Comparison of ENCODE assay signal across 1 cellular context in the genomic region with DNA sequence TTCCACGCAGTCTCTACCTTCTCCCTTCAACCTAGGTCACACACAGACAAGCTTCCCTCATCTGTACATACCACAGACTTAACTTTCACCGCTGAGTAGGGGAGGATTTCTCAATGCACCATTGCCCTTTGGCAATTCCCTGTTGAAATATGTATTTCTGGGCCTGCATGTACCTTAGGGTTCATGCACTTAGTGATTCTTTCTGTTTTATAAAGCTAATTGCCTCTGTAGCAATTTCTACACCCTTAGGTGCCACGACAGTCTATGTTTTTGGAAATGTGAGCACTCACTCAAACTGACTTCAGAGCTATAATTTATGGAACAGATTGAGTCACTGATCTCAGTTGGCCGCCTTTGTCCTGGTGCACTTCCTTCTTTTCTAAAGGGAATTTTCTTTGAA.
TF ChIP-seq lines count a peak whose summit lies in the region.

No MANE protein-coding gene starts in this region.

TF ChIP-seq in GM23338, 12 proteins besides CTCF, POLR2A, EP300 and RAD21 (continued from another document):
- TF ChIP-seq, protein P1, sequence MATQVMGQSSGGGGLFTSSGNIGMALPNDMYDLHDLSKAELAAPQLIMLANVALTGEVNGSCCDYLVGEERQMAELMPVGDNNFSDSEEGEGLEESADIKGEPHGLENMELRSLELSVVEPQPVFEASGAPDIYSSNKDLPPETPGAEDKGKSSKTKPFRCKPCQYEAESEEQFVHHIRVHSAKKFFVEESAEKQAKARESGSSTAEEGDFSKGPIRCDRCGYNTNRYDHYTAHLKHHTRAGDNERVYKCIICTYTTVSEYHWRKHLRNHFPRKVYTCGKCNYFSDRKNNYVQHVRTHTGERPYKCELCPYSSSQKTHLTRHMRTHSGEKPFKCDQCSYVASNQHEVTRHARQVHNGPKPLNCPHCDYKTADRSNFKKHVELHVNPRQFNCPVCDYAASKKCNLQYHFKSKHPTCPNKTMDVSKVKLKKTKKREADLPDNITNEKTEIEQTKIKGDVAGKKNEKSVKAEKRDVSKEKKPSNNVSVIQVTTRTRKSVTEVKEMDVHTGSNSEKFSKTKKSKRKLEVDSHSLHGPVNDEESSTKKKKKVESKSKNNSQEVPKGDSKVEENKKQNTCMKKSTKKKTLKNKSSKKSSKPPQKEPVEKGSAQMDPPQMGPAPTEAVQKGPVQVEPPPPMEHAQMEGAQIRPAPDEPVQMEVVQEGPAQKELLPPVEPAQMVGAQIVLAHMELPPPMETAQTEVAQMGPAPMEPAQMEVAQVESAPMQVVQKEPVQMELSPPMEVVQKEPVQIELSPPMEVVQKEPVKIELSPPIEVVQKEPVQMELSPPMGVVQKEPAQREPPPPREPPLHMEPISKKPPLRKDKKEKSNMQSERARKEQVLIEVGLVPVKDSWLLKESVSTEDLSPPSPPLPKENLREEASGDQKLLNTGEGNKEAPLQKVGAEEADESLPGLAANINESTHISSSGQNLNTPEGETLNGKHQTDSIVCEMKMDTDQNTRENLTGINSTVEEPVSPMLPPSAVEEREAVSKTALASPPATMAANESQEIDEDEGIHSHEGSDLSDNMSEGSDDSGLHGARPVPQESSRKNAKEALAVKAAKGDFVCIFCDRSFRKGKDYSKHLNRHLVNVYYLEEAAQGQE (IDR thresholded peaks at IDR 0.05; ENCODE audit: unreplicated experiment), result no peak
- TF ChIP-seq, protein P2, sequence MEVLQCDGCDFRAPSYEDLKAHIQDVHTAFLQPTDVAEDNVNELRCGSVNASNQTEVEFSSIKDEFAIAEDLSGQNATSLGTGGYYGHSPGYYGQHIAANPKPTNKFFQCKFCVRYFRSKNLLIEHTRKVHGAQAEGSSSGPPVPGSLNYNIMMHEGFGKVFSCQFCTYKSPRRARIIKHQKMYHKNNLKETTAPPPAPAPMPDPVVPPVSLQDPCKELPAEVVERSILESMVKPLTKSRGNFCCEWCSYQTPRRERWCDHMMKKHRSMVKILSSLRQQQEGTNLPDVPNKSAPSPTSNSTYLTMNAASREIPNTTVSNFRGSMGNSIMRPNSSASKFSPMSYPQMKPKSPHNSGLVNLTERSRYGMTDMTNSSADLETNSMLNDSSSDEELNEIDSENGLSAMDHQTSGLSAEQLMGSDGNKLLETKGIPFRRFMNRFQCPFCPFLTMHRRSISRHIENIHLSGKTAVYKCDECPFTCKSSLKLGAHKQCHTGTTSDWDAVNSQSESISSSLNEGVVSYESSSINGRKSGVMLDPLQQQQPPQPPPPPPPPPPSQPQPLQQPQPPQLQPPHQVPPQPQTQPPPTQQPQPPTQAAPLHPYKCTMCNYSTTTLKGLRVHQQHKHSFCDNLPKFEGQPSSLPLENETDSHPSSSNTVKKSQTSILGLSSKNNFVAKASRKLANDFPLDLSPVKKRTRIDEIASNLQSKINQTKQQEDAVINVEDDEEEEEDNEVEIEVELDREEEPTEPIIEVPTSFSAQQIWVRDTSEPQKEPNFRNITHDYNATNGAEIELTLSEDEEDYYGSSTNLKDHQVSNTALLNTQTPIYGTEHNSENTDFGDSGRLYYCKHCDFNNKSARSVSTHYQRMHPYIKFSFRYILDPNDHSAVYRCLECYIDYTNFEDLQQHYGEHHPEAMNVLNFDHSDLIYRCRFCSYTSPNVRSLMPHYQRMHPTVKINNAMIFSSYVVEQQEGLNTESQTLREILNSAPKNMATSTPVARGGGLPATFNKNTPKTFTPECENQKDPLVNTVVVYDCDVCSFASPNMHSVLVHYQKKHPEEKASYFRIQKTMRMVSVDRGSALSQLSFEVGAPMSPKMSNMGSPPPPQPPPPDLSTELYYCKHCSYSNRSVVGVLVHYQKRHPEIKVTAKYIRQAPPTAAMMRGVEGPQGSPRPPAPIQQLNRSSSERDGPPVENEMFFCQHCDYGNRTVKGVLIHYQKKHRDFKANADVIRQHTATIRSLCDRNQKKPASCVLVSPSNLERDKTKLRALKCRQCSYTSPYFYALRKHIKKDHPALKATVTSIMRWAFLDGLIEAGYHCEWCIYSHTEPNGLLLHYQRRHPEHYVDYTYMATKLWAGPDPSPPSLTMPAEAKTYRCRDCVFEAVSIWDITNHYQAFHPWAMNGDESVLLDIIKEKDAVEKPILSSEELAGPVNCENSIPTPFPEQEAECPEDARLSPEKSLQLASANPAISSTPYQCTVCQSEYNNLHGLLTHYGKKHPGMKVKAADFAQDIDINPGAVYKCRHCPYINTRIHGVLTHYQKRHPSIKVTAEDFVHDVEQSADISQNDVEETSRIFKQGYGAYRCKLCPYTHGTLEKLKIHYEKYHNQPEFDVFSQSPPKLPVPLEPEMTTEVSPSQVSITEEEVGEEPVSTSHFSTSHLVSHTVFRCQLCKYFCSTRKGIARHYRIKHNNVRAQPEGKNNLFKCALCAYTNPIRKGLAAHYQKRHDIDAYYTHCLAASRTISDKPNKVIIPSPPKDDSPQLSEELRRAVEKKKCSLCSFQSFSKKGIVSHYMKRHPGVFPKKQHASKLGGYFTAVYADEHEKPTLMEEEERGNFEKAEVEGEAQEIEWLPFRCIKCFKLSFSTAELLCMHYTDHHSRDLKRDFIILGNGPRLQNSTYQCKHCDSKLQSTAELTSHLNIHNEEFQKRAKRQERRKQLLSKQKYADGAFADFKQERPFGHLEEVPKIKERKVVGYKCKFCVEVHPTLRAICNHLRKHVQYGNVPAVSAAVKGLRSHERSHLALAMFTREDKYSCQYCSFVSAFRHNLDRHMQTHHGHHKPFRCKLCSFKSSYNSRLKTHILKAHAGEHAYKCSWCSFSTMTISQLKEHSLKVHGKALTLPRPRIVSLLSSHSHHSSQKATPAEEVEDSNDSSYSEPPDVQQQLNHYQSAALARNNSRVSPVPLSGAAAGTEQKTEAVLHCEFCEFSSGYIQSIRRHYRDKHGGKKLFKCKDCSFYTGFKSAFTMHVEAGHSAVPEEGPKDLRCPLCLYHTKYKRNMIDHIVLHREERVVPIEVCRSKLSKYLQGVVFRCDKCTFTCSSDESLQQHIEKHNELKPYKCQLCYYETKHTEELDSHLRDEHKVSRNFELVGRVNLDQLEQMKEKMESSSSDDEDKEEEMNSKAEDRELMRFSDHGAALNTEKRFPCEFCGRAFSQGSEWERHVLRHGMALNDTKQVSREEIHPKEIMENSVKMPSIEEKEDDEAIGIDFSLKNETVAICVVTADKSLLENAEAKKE (CRISPR knock-in tag; IDR thresholded peaks at IDR 0.05), result no peak
- no peak for TF ChIP-seq CREB1 (CRISPR knock-in tag; IDR thresholded peaks at IDR 0.05; ENCODE audit: low read depth)
- TF ChIP-seq EZH2 (IDR thresholded peaks at IDR 0.05; ENCODE audit: low read depth, unreplicated experiment), result no peak
